In the genomic region with DNA sequence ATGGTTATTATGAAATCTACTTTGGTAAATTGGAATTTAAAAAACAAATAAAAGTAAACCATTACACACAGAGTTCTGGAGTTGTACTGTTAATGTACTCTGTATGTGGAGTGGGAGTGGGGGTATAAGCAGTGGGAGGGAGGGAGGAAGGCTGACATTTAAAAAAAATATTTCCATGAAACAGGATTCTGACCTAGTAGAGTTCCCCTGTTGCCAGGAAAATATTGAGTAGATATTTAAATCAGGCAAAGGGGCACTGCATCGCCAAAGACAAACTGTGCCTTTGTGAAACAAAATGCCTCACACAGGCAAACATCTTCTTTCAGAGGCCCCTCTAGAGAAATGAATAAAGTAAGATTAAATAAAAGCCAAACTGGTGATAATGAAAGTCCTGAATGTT, we compare ENCODE assay signal across 28 cellular contexts.
"Had no signal": no experiment of that assay in that cellular context is flagged by ENCODE, and none has a peak within 500 bp of the region (broad histone marks: within the 10 kb centered on the region; RNA-seq: fewer than 3 reads in every experiment).

No MANE protein-coding gene starts in this region.

- H3K4me3 ChIP-seq: colonic mucosa, esophagus muscularis mucosa, gastroesophageal sphincter, heart left ventricle, lung, ovary, psoas muscle, skin epidermis, spleen, testis, transverse colon, upper lobe of right lung, uterus had no signal

- H3K9me3 ChIP-seq: colonic mucosa, ovary, psoas muscle, testis, transverse colon, upper lobe of right lung, uterus had no signal

- H3K4me1 Mint-ChIP-seq: memory B cell; natural killer cell; neural crest cell; stimulated activated memory B cell treated with anti-CD40 and anti-IgM and Interleukin-4, amounts not matched to agents 10 μg/mL and 1 μg/mL and 100 μg/mL, for 72 hours had no signal

- ATAC-seq: foreskin keratinocyte; gastroesophageal sphincter; heart left ventricle; natural killer cell; psoas muscle; right cardiac atrium; stimulated activated memory B cell treated with anti-CD40 and anti-IgM and Interleukin-4, amounts not matched to agents 10 μg/mL and 1 μg/mL and 100 μg/mL, for 72 hours; stimulated activated naive CD8-positive, alpha-beta T cell treated with anti-CD3 and anti-CD28 coated beads, Interleukin-15, Interleukin-2, amounts not matched to agents 100 U/mL and 50 U/mL, for 24 hours; upper lobe of right lung had no signal

- FAIRE-seq: keratinocyte had no signal

- H3K9me3 Mint-ChIP-seq: dendritic cell treated with granulocyte-macrophage colony-stimulating factor and Interleukin-4, amounts not matched to agents 40 ng/mL and 50 ng/mL, for 4 days; natural killer cell; neural crest cell had no signal

- H3K4me3 Mint-ChIP-seq: dendritic cell treated with granulocyte-macrophage colony-stimulating factor and Interleukin-4, amounts not matched to agents 40 ng/mL and 50 ng/mL, for 4 days; endodermal cell; memory B cell; natural killer cell; neural crest cell; stimulated activated memory B cell treated with anti-CD40 and anti-IgM and Interleukin-4, amounts not matched to agents 10 μg/mL and 1 μg/mL and 100 μg/mL, for 72 hours had no signal

- H3K36me3 Mint-ChIP-seq: memory B cell; natural killer cell; stimulated activated memory B cell treated with anti-CD40 and anti-IgM and Interleukin-4, amounts not matched to agents 10 μg/mL and 1 μg/mL and 100 μg/mL, for 72 hours had no signal

- H3K27me3 ChIP-seq: colonic mucosa, esophagus muscularis mucosa, foreskin keratinocyte, gastroesophageal sphincter, heart left ventricle, ovary, spleen, testis, transverse colon, upper lobe of right lung, uterus had no signal

- DNase-seq: colonic mucosa; effector CD8-positive, alpha-beta T cell; endodermal cell; foreskin keratinocyte; heart left ventricle; hippocampal formation; natural killer cell; ovary; posterior cingulate gyrus; psoas muscle; right cardiac atrium; spleen; stimulated activated CD4-positive, alpha-beta T cell treated with anti-CD3 and anti-CD28 coated beads, Interleukin-4, amount 100 ng/mL, for 4 hours; stimulated activated naive CD8-positive, alpha-beta T cell treated with anti-CD3 and anti-CD28 coated beads, Interleukin-15, Interleukin-2, amounts not matched to agents 100 U/mL and 50 U/mL, for 24 hours; substantia nigra; testis; transverse colon; upper lobe of right lung; uterus had no signal

- H3K27me3 Mint-ChIP-seq: dendritic cell treated with granulocyte-macrophage colony-stimulating factor and Interleukin-4, amounts not matched to agents 40 ng/mL and 50 ng/mL, for 4 days; stimulated activated memory B cell treated with anti-CD40 and anti-IgM and Interleukin-4, amounts not matched to agents 10 μg/mL and 1 μg/mL and 100 μg/mL, for 72 hours had no signal

- H3K27ac ChIP-seq: colonic mucosa, esophagus muscularis mucosa, foreskin keratinocyte, gastroesophageal sphincter, heart left ventricle, psoas muscle, skin epidermis, spleen, testis, transverse colon, upper lobe of right lung, uterus had no signal

- H3K36me3 ChIP-seq: colonic mucosa, esophagus muscularis mucosa, gastroesophageal sphincter, ovary, spleen, transverse colon, upper lobe of right lung, uterus had no signal

- H3K27ac Mint-ChIP-seq: dendritic cell treated with granulocyte-macrophage colony-stimulating factor and Interleukin-4, amounts not matched to agents 40 ng/mL and 50 ng/mL, for 4 days; endodermal cell; memory B cell; natural killer cell; stimulated activated memory B cell treated with anti-CD40 and anti-IgM and Interleukin-4, amounts not matched to agents 10 μg/mL and 1 μg/mL and 100 μg/mL, for 72 hours had no signal

- H3K4me1 ChIP-seq: colonic mucosa, esophagus muscularis mucosa, foreskin keratinocyte, gastroesophageal sphincter, psoas muscle, testis, upper lobe of right lung, uterus had no signal
